8 cellular contexts compared by ENCODE assay signal in the genomic region with DNA sequence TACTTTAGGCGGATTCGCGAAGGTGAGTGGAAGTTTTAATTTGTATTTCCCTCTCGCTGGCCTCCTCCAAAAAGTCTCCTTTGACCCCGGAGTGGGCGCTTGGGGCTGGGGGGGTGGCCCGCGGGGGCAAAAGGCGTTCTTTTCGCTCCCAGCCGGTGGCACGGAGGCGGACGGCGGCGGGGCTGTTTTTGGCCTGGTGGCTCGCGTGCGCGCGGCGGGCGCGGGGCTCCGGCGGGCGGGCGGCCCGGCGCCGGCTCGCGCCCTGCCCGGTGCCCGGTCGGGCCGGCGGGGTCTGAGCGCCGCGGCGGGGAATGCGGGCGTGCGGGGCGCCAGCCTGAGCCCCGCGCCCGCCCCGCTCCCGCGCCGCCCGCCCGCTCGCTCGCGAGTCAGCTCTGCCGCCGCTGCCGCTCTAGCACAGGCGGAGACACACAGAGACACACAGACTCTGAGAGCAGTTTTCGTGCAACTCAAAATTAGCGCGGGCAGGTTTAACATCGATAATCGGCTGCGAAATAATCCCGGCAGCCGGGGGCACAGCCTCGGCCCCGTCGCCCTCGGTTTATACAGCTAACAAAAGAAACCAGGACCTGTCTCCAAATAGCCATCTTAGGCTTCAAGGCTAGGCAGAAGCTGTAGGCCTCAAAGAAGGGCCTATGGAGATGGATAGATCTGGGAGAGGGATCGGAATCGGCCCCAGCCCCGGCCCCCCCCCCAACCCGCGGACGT. TPM values are rescaled to one million over a fixed set of nuclear protein-coding genes. Genes with fewer than 3 reads are reported as not detected.
DNase-seq lines count a peak whose midpoint lies in the region; ATAC-seq, FAIRE-seq and TF ChIP-seq lines count a peak whose summit lies in the region.

No MANE protein-coding gene starts in this region.

- no peaks in the 10 kb centered on the region for H3K27me3 Mint-ChIP-seq in WTC11 (ENCODE audit: low read depth)

- peaks cover 25% of the 10 kb centered on the region for H3K36me3 Mint-ChIP-seq in WTC11

- H3K27ac Mint-ChIP-seq in WTC11: no peak overlapping the region

- H3K9ac ChIP-seq in keratinocyte (ENCODE audit: control insufficient read depth, extremely low read depth, insufficient read depth, low read length): peak overlapping the region; percentile 99

- peak overlapping the region; percentile 90 for H3K4me3 Mint-ChIP-seq in WTC11

- no peaks in the 10 kb centered on the region for H3K27me3 ChIP-seq in keratinocyte (ENCODE audit: control insufficient read depth, extremely low read depth, insufficient read depth, low read length)

- H3K4me3 ChIP-seq in GM12864 (ENCODE audit: low read depth, low read length) (peak overlapping the region; percentile 91), keratinocyte (ENCODE audit: control insufficient read depth in 2 of 3, extremely low read depth in 1 of 3, insufficient read depth in 2 of 3, low read depth in 1 of 3, low read length in 3 of 3) (peak overlapping the region; percentile 56 to 88 (median 79))

- no peaks in the 10 kb centered on the region for H4K20me1 ChIP-seq in keratinocyte (ENCODE audit: control insufficient read depth, extremely low read depth, insufficient read depth, low read length)

- CTCF ChIA-PET in WTC11 (lab: Charles Lee): interaction anchor here (0.6 to 1.4 kb wide), 2 partner anchors 186 to 475 kb away, joined by 3 to 4 read pairs; no protein-coding TSS in a partner anchor

- H3K4me1 Mint-ChIP-seq in WTC11: peaks cover 28% of the 10 kb centered on the region

- POLR2A ChIA-PET in WTC11 (lab: Charles Lee): interaction anchor here (1.2 kb wide), 1 partner anchor 260 kb away, joined by 4 read pairs; a partner anchor contains a TSS

- no peak for DNase-seq in GM12864 (ENCODE audit: low read depth)
- DNase-seq in NCI-H128 (lab: John Stamatoyannopoulos, UW; ENCODE audit: unreplicated experiment): peak; percentile 42
- peak; percentile 35 for DNase-seq in WTC11 (ENCODE audit: low spot score)
- peak in 53 of 61 donors; percentile 6 to 76 (median 47) for DNase-seq in caudate nucleus (lab: John Stamatoyannopoulos, UW)
- no peak for DNase-seq in keratinocyte (ENCODE audit: low read depth, low spot score)
- DNase-seq in stimulated activated CD4-positive, alpha-beta T cell treated with anti-CD3 and anti-CD28 coated beads, Interleukin-12 subunit alpha, Interleukin-12 subunit beta, amount 100 ng/mL, for 24 hours (ENCODE audit: low read depth in 2 of 2): peak; percentile 17 to 39

- dilution Hi-C loops in keratinocyte (cut with MboI; ENCODE audit: extremely low pct_ligation_motif_present, low sequenced_read_pairs): no loop called here

- peaks cover 9% of the 10 kb centered on the region for H3K4me1 ChIP-seq in keratinocyte (ENCODE audit: control insufficient read depth, extremely low read depth, insufficient read depth, low read length)

- no peak for TF ChIP-seq CTCF in GM12864 (IDR thresholded peaks at IDR 0.05; ENCODE audit: low read depth, low read length, missing control alignments)
- TF ChIP-seq CTCF in WTC11 (IDR thresholded peaks at IDR 0.05): no peak
- no peak for TF ChIP-seq CTCF in keratinocyte (optimal IDR thresholded peaks at IDR 0.05 in 1 of 3, IDR thresholded peaks at IDR 0.05 in 1 of 3, conservative IDR thresholded peaks at IDR 0.05 in 1 of 3; ENCODE audit: extremely low read depth in 1 of 3, insufficient read depth in 2 of 3, low read length in 3 of 3)

- H3K4me2 ChIP-seq in keratinocyte (ENCODE audit: control insufficient read depth, extremely low read depth, insufficient read depth, low read depth, low read length): peak overlapping the region; percentile 85

- H2AFZ ChIP-seq in keratinocyte (ENCODE audit: control insufficient read depth, low read length): peak overlapping the region; percentile 69

- no peaks in the 10 kb centered on the region for H3K9me3 ChIP-seq in keratinocyte (ENCODE audit: control insufficient read depth, low read depth, low read length)

- no peaks in the 10 kb centered on the region for H3K36me3 ChIP-seq in keratinocyte (ENCODE audit: control insufficient read depth in 2 of 2, extremely low read depth in 1 of 2, insufficient read depth in 2 of 2, low read length in 2 of 2)

- no peak for ATAC-seq in WTC11
- no peak for ATAC-seq in HG02981 (IDR thresholded peaks at IDR 0.05; ENCODE audit: unreplicated experiment)
- ATAC-seq in GM18858 (IDR thresholded peaks at IDR 0.05; ENCODE audit: unreplicated experiment): no peak

- H3K27ac ChIP-seq in caudate nucleus (ENCODE audit: low read depth, low read length): peak overlapping the region; percentile 97
- peak overlapping the region; percentile 97 for H3K27ac ChIP-seq in keratinocyte (ENCODE audit: control insufficient read depth, insufficient read depth, low read length)

- FAIRE-seq in keratinocyte (lab: Jason Lieb, UNC): no peak

- H3K79me2 ChIP-seq in keratinocyte (ENCODE audit: control insufficient read depth, insufficient read depth, low read length): peaks cover 64% of the 10 kb centered on the region

- 0 out of 2 replicates have a peak, but pooled peaks cover 4% of the 10 kb centered on the region for H3K9me3 Mint-ChIP-seq in WTC11

- H3K9me1 ChIP-seq in keratinocyte (ENCODE audit: control insufficient read depth, extremely low read depth, insufficient read depth, low read length): no peaks in the 10 kb centered on the region

TF ChIP-seq in WTC11, 78 proteins besides CTCF, POLR2A, EP300 and RAD21:
- TF ChIP-seq NR3C1 (CRISPR knock-in tag; conservative IDR thresholded peaks at IDR 0.05; ENCODE audit: low read depth) (no peak), GABPB1 (CRISPR knock-in tag; IDR thresholded peaks at IDR 0.05) (0 out of 2 replicates have a peak, but pooled peaks have one; percentile 13)

RNA-seq across cellular contexts. Expression of a gene that starts 0.8 kb away (rescaled TPM):
- 33.9 to 47.0 TPM (median 38.1 TPM) in 3 replicates for total RNA-seq in WTC11 (2021)
- 12.6 to 16.3 TPM (median 15.1 TPM) in 3 replicates for polyA plus RNA-seq in keratinocyte
- 7.5 TPM for polyA plus RNA-seq in keratinocyte (2011; ENCODE audit: low read depth)
- polyA plus RNA-seq in keratinocyte (2011; cell fraction: cytosol; rRNA removed): 4.7 and 11.1 TPM in 2 replicates
- polyA plus RNA-seq in keratinocyte (2011; cell fraction: nucleus; rRNA removed): 23.6 and 24.8 TPM in 2 replicates
- 8.1 and 8.3 TPM in 2 replicates for polyA plus RNA-seq in keratinocyte (2012; ENCODE audit: low replicate concordance)
- 18.9 to 76.7 TPM (median 48.9 TPM) in 3 replicates for polyA minus RNA-seq in keratinocyte
- 13.4 TPM for polyA minus RNA-seq in keratinocyte (2011; cell fraction: cytosol; rRNA and poly(A)+ RNA removed)
- 50.5 and 92.6 TPM in 2 replicates for polyA minus RNA-seq in keratinocyte (2011; cell fraction: nucleus; rRNA and poly(A)+ RNA removed)

Comparison
In these comparisons a context has a peak if more than half of its experiments do, and no peak if none do; other contexts are left out.
1. DNase-seq: peak in NCI-H128 (single experiment), WTC11 (single experiment), caudate nucleus (53 of 61) and stimulated activated CD4-positive, alpha-beta T cell treated with anti-CD3 and anti-CD28 coated beads, Interleukin-12 subunit alpha, Interleukin-12 subunit beta, amount 100 ng/mL, for 24 hours (2 of 2); none in GM12864 (single experiment) and keratinocyte (single experiment).